Comparison of ENCODE assay signal across 32 cellular contexts in the genomic region with DNA sequence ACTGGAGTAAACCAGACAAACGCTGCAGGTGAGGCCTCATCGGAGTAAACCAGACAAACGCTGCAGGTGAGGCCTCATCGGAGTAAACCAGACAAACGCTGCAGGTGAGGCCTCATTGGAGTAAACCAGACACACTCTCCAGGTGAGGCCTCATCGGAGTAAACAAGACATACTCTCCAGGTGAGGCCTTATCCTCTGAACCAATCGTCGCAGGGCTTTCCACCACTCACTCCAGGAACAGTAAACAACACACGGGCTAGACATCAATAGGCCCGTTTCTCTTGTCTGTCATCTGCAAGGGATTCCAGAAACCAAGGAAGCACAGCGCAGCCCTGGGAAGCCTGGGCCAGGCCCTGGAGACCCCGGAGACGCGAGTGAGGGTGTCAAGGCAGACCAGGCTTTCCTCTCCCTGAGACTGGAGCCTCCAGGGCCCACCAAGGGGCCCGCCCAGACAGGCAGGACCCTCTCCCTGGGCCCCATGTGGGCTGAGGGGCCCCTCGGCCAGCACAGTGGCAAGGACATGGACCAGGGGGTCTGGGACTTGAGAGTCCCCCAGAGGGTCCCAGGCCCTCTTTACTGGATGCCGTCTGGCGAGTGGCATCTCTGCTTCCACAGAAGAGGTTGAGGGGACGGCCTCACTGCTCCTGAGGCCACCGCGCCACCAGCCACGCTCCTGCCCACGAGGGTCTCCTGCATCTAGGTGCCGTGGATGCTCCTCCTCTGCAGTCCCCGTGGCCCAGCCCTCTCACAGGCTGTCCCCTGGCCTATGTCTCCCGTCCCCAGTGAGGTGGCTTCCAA. TPM values are rescaled to one million over a fixed set of nuclear protein-coding genes. Genes with fewer than 3 reads are reported as not detected.
A peak's percentile ranks its signal among the peaks of the same experiment; 100 is the strongest.
DNase-seq lines count a peak whose midpoint lies in the region; ATAC-seq, FAIRE-seq and TF ChIP-seq lines count a peak whose summit lies in the region.
"Had no signal": no experiment of that assay in that cellular context is flagged by ENCODE, and none has a peak within 500 bp of the region (broad histone marks: within the 10 kb centered on the region; RNA-seq: fewer than 3 reads in every experiment).

No MANE protein-coding gene starts in this region.

- in situ Hi-C loops in HepG2 (cut with HindIII; ENCODE audit: extremely low pct_ligation_motif_present, low pct_unique_long_range_greater_than_20kb), result no loop called here

- ATAC-seq in HepG2 (no peak), right lobe of liver (no peak), HG02610 (IDR thresholded peaks at IDR 0.05; ENCODE audit: unreplicated experiment) (no peak), HG03135 (IDR thresholded peaks at IDR 0.05; ENCODE audit: unreplicated experiment) (no peak), WTC11 (no peak)
- ATAC-seq: activated CD4-positive, CD25-positive, alpha-beta regulatory T cell treated with anti-CD3 and anti-CD28 coated beads, Interleukin-2, amount 50 U/mL, for 24 hours; activated CD8-positive, alpha-beta T cell treated with anti-CD3 and anti-CD28 coated beads for 36 hours; GM12878; naive thymus-derived CD8-positive, alpha-beta T cell had no signal

- no peak overlapping the region for H3K4me3 ChIP-seq in HepG2 (replicated peaks in 1 of 3; ENCODE audit: insufficient read depth in 1 of 3, low read depth in 2 of 3, low read length in 3 of 3)
- no peak overlapping the region for H3K4me3 ChIP-seq in right lobe of liver
- no peak overlapping the region for H3K4me3 ChIP-seq in kidney (ENCODE audit: low read length in 2 of 2)
- H3K4me3 ChIP-seq: colonic mucosa, GM12878, stomach, tibial artery had no signal

- H3K36me3 ChIP-seq in HepG2 (replicated peaks in 1 of 2; ENCODE audit: control insufficient read depth in 1 of 2, insufficient read depth in 2 of 2, low read length in 2 of 2), result no peaks in the 10 kb centered on the region
- H3K36me3 ChIP-seq in right lobe of liver, result peaks cover 0 to 4% (median 0%) of the 10 kb centered on the region in 4 donors
- no peaks in the 10 kb centered on the region for H3K36me3 ChIP-seq in kidney (ENCODE audit: control insufficient read depth in 1 of 2, insufficient read depth in 2 of 2, low read length in 2 of 2)
- H3K36me3 ChIP-seq: colonic mucosa had no signal

- peaks cover 38% of the 10 kb centered on the region for H3K4me1 ChIP-seq in HepG2 (ENCODE audit: insufficient read depth, low read length)
- peaks cover 0 to 12% (median 6%) of the 10 kb centered on the region in 4 donors for H3K4me1 ChIP-seq in right lobe of liver
- H3K4me1 ChIP-seq in kidney (ENCODE audit: control insufficient read depth in 1 of 2, insufficient read depth in 1 of 2, low read depth in 1 of 2, low read length in 2 of 2), result no peaks in the 10 kb centered on the region
- H3K4me1 ChIP-seq: colonic mucosa had no signal

- H3K9me3 Mint-ChIP-seq in WTC11, result no peaks in the 10 kb centered on the region
- H3K9me3 Mint-ChIP-seq: activated CD8-positive, alpha-beta T cell treated with anti-CD3 and anti-CD28 coated beads for 36 hours; naive thymus-derived CD8-positive, alpha-beta T cell had no signal

- BruUV-seq in HepG2 (replicated peaks; lab: Mats Ljungman, UMichigan), result no TSS peak

- no peak overlapping the region for H3K27ac Mint-ChIP-seq in WTC11
- H3K27ac Mint-ChIP-seq: activated CD8-positive, alpha-beta T cell treated with anti-CD3 and anti-CD28 coated beads for 36 hours; activated naive CD8-positive, alpha-beta T cell had no signal

- no peak for FAIRE-seq in HepG2 (lab: Jason Lieb, UNC)
- FAIRE-seq in kidney (lab: Jason Lieb, UNC), result no peak
- FAIRE-seq: bronchial epithelial cell, GM12878 had no signal

- no peak overlapping the region for H2AFZ ChIP-seq in HepG2 (ENCODE audit: low read length)

- CTCF ChIA-PET in HepG2 (lab: Yijun Ruan, JAX; ENCODE audit: low intra/inter-chr PET ratio, low total read pairs), result no interaction called here
- CTCF ChIA-PET in WTC11 (lab: Charles Lee), result no interaction called here

- H4K20me1 ChIP-seq in HepG2 (ENCODE audit: insufficient read depth, low read length), result no peaks in the 10 kb centered on the region

- no peak overlapping the region for H3K4me3 Mint-ChIP-seq in WTC11
- H3K4me3 Mint-ChIP-seq: activated CD8-positive, alpha-beta T cell treated with anti-CD3 and anti-CD28 coated beads for 36 hours; activated naive CD8-positive, alpha-beta T cell; naive thymus-derived CD8-positive, alpha-beta T cell had no signal

- intact Hi-C loops in HepG2 (cut with micrococcal nuclease; ENCODE audit: unreplicated experiment), result no loop called here
- intact Hi-C loops in right lobe of liver (cut with DNase I), result no loop called here
- intact Hi-C loops in kidney (cut with DNase I), result no loop called here

- TF ChIP-seq EP300 in HepG2 (IDR thresholded peaks at IDR 0.05; ENCODE audit: low read depth in 2 of 2, low read length in 2 of 2), result no peak
- TF ChIP-seq EP300 in HepG2 (CRISPR knock-in tag; IDR thresholded peaks at IDR 0.05; ENCODE audit: borderline replicate concordance), result no peak

- H3K36me3 Mint-ChIP-seq in WTC11, result no peaks in the 10 kb centered on the region
- H3K36me3 Mint-ChIP-seq: activated naive CD8-positive, alpha-beta T cell; naive thymus-derived CD8-positive, alpha-beta T cell had no signal

- no peak overlapping the region for H3K4me2 ChIP-seq in HepG2 (ENCODE audit: low read depth, low read length)

- no peak overlapping the region for H3K27ac ChIP-seq in HepG2 (ENCODE audit: extremely low read length, insufficient read depth, low read length)
- H3K27ac ChIP-seq in right lobe of liver, result no peak overlapping the region
- no peak overlapping the region for H3K27ac ChIP-seq in kidney (ENCODE audit: low read depth in 2 of 2, low read length in 2 of 2)
- H3K27ac ChIP-seq: colonic mucosa, HL-60, stomach, tibial artery had no signal

- TF ChIP-seq CTCF in HepG2 (CRISPR knock-in tag; IDR thresholded peaks at IDR 0.05), result no peak
- no peak for TF ChIP-seq CTCF in right lobe of liver (IDR thresholded peaks at IDR 0.05)
- no peak for TF ChIP-seq CTCF in kidney (IDR thresholded peaks at IDR 0.05; ENCODE audit: borderline replicate concordance, extremely low read depth, insufficient read depth)
- no peak for TF ChIP-seq CTCF in WTC11 (IDR thresholded peaks at IDR 0.05)

- TF ChIP-seq POLR2A in HepG2 (IDR thresholded peaks at IDR 0.05; ENCODE audit: insufficient read depth in 1 of 2, low read depth in 2 of 2, low read length in 2 of 2), result no peak
- no peak for TF ChIP-seq POLR2A in right lobe of liver (IDR thresholded peaks at IDR 0.05)

- no peaks in the 10 kb centered on the region for H3K79me2 ChIP-seq in HepG2 (ENCODE audit: insufficient read depth, low read length)

- WGBS in HepG2 (ENCODE audit: low lambda C conversion rate), result 61% methylated on average over 12 of the region's 26 CpGs
- WGBS in right lobe of liver (ENCODE audit: insufficient coverage, low coverage, low lambda C conversion rate, missing lambda C conversion rate), result 83% methylated on average over 6 of the region's 26 CpGs

- H3K27me3 ChIP-seq in HepG2 (ENCODE audit: control insufficient read depth in 1 of 2, insufficient read depth in 2 of 2, low read length in 2 of 2) (peaks cover 10 to 52% of the 10 kb centered on the region in 2 experiments), right lobe of liver (no peaks in the 10 kb centered on the region)
- H3K27me3 ChIP-seq: colonic mucosa, stomach, tibial artery had no signal

- H3K9ac ChIP-seq in HepG2 (ENCODE audit: insufficient read depth, low read depth, low read length), result no peak overlapping the region
- H3K9ac ChIP-seq in kidney (ENCODE audit: low read length in 2 of 2), result no peak overlapping the region

- POLR2A ChIA-PET in HepG2 (lab: Yijun Ruan, JAX), result no interaction called here
- POLR2A ChIA-PET in WTC11 (lab: Charles Lee), result no interaction called here

- no peaks in the 10 kb centered on the region for H3K4me1 Mint-ChIP-seq in WTC11

- H3K9me3 ChIP-seq in HepG2 (ENCODE audit: low read length) (no peaks in the 10 kb centered on the region), right lobe of liver (no peaks in the 10 kb centered on the region), kidney (ENCODE audit: control insufficient read depth in 1 of 2, low read length in 2 of 2) (no peaks in the 10 kb centered on the region)
- H3K9me3 ChIP-seq: colonic mucosa, stomach, tibial artery had no signal

- no peak for TF ChIP-seq RAD21 in HepG2 (CRISPR knock-in tag; IDR thresholded peaks at IDR 0.05)

- DNase-seq in HepG2 (ENCODE audit: low spot score), result no peak
- DNase-seq in right lobe of liver, result no peak
- peak; percentile 58 for DNase-seq in NCI-H2029 treated with DMSO at 0.1 percent for 48 hours (lab: John Stamatoyannopoulos, UW)
- DNase-seq in kidney, result peak; percentile 69
- DNase-seq in WTC11 (ENCODE audit: low spot score), result no peak
- DNase-seq: activated CD8-positive, alpha-beta T cell treated with anti-CD3 and anti-CD28 coated beads for 36 hours; anterior cingulate cortex; C1 segment of cervical spinal cord; Calu3; colonic mucosa; effector CD8-positive, alpha-beta T cell; EL; erythroblast; islet precursor cell; midbrain; naive thymus-derived CD8-positive, alpha-beta T cell; NCI-H1694; NCI-H2227 treated with DMSO at 0.1 percent for 48 hours; occipital lobe; SHP77; stomach; T1000; tibial artery had no signal

- H3K27me3 Mint-ChIP-seq in WTC11 (ENCODE audit: low read depth), result no peaks in the 10 kb centered on the region
- H3K27me3 Mint-ChIP-seq: activated CD8-positive, alpha-beta T cell treated with anti-CD3 and anti-CD28 coated beads for 36 hours; activated naive CD8-positive, alpha-beta T cell; naive thymus-derived CD8-positive, alpha-beta T cell had no signal

RNA-seq across cellular contexts. Expression of a gene that starts 26.4 kb away (rescaled TPM):
- 38.3 and 44.3 TPM in 2 replicates for total RNA-seq in HepG2 (2016; rRNA removed; fragmentation: Illumina TruSeq; extraction: Trizol)
- 35.6 and 45.0 TPM in 2 replicates for total RNA-seq in HepG2 (2016; cell fraction: cytosol; rRNA removed; fragmentation: Illumina TruSeq; extraction: Trizol; ENCODE audit: low read depth)
- 31.9 and 43.2 TPM in 2 replicates for total RNA-seq in HepG2 (2016; cell fraction: insoluble cytoplasmic fraction; rRNA removed; fragmentation: Illumina TruSeq; extraction: Trizol)
- total RNA-seq in HepG2 (2016; cell fraction: membrane; rRNA removed; fragmentation: Illumina TruSeq; extraction: Trizol), result 88.7 and 95.2 TPM in 2 replicates
- 47.8 and 56.5 TPM in 2 replicates for total RNA-seq in HepG2 (2016; cell fraction: nucleus; rRNA removed; fragmentation: Illumina TruSeq; extraction: Trizol)
- 183 and 271 TPM in 2 replicates for polyA plus RNA-seq in HepG2 (2011; rRNA removed)
- polyA plus RNA-seq in HepG2 (2011; cell fraction: cytosol; rRNA removed), result 147 and 184 TPM in 2 replicates
- 1,153 and 1,227 TPM in 2 replicates for polyA plus RNA-seq in HepG2 (2011; cell fraction: nucleus; rRNA removed)
- 143 and 184 TPM in 2 replicates for polyA plus RNA-seq in HepG2 (2012)
- 80.1 and 97.0 TPM in 2 replicates for polyA plus RNA-seq in HepG2 (2016; cell fraction: cytosol; fragmentation: Illumina TruSeq; extraction: Trizol; ENCODE audit: low read depth)
- polyA plus RNA-seq in HepG2 (2016; cell fraction: insoluble cytoplasmic fraction; fragmentation: Illumina TruSeq; extraction: Trizol; ENCODE audit: low read depth), result 62.3 and 80.0 TPM in 2 replicates
- polyA plus RNA-seq in HepG2 (2016; cell fraction: membrane; fragmentation: Illumina TruSeq; extraction: Trizol; ENCODE audit: low read depth), result 159 and 160 TPM in 2 replicates
- 179 and 193 TPM in 2 replicates for polyA plus RNA-seq in HepG2 (2016; cell fraction: nucleus; fragmentation: Illumina TruSeq; extraction: Trizol; ENCODE audit: insufficient read depth, low read depth)
- 64.9 and 155 TPM in 2 replicates for polyA minus RNA-seq in HepG2 (2011; rRNA and poly(A)+ RNA removed; ENCODE audit: low replicate concordance)
- 76.5 and 105 TPM in 2 replicates for polyA minus RNA-seq in HepG2 (2011; cell fraction: cytosol; rRNA and poly(A)+ RNA removed)
- 147 and 159 TPM in 2 replicates for polyA minus RNA-seq in HepG2 (2011; cell fraction: nucleus; rRNA and poly(A)+ RNA removed)
- total RNA-seq in right lobe of liver, result 10 to 100 TPM; 15.6 to 55.4 (median 20.1) TPM
- total RNA-seq in kidney, result 49.5 TPM
- 32.7 TPM for polyA plus RNA-seq in kidney (ENCODE audit: insufficient read depth, low read depth, low replicate concordance)
- 61.6 to 63.7 TPM (median 61.9 TPM) in 3 replicates for total RNA-seq in WTC11 (2021)

RNA-seq across cellular contexts. Expression of a gene that starts 44.4 kb away (rescaled TPM):
- total RNA-seq in HepG2 (2016; rRNA removed; fragmentation: Illumina TruSeq; extraction: Trizol), result 0.21 and 0.44 TPM in 2 replicates
- total RNA-seq in HepG2 (2016; cell fraction: cytosol; rRNA removed; fragmentation: Illumina TruSeq; extraction: Trizol; ENCODE audit: low read depth), result 0.09 and 0.20 TPM in 2 replicates
- 0.33 and 0.43 TPM in 2 replicates for total RNA-seq in HepG2 (2016; cell fraction: insoluble cytoplasmic fraction; rRNA removed; fragmentation: Illumina TruSeq; extraction: Trizol)
- 0.21 and 0.37 TPM in 2 replicates for total RNA-seq in HepG2 (2016; cell fraction: membrane; rRNA removed; fragmentation: Illumina TruSeq; extraction: Trizol)
- 0.28 and 0.34 TPM in 2 replicates for total RNA-seq in HepG2 (2016; cell fraction: nucleus; rRNA removed; fragmentation: Illumina TruSeq; extraction: Trizol)
- polyA plus RNA-seq in HepG2 (2011; rRNA removed), result 0.26 and 0.38 TPM in 2 replicates
- 0.21 and 0.30 TPM in 2 replicates for polyA plus RNA-seq in HepG2 (2011; cell fraction: cytosol; rRNA removed)
- polyA plus RNA-seq in HepG2 (2011; cell fraction: nucleus; rRNA removed), result 3.0 and 3.2 TPM in 2 replicates
- polyA plus RNA-seq in HepG2 (2012), result 0.35 and 0.44 TPM in 2 replicates
- 0.05 and 0.14 TPM in 2 replicates for polyA plus RNA-seq in HepG2 (2016; cell fraction: cytosol; fragmentation: Illumina TruSeq; extraction: Trizol; ENCODE audit: low read depth)
- 0.25 TPM in 1 of 2 replicates, not detected in the other for polyA plus RNA-seq in HepG2 (2016; cell fraction: insoluble cytoplasmic fraction; fragmentation: Illumina TruSeq; extraction: Trizol; ENCODE audit: low read depth)
- polyA plus RNA-seq in HepG2 (2016; cell fraction: membrane; fragmentation: Illumina TruSeq; extraction: Trizol; ENCODE audit: low read depth), result 0.08 and 0.15 TPM in 2 replicates
- polyA plus RNA-seq in HepG2 (2016; cell fraction: nucleus; fragmentation: Illumina TruSeq; extraction: Trizol; ENCODE audit: insufficient read depth, low read depth), result 0.79 and 0.97 TPM in 2 replicates
- 0.26 TPM in 1 of 2 replicates, not detected in the other for polyA minus RNA-seq in HepG2 (2011; rRNA and poly(A)+ RNA removed; ENCODE audit: low replicate concordance)
- not detected in 2 replicates for polyA minus RNA-seq in HepG2 (2011; cell fraction: cytosol; rRNA and poly(A)+ RNA removed)
- polyA minus RNA-seq in HepG2 (2011; cell fraction: nucleus; rRNA and poly(A)+ RNA removed), result 0.26 and 0.37 TPM in 2 replicates
- total RNA-seq in right lobe of liver, result 10 to 100 TPM in 2 of 6 experiments, 1 to 10 TPM in 4; 3.3 to 11.5 (median 7.5) TPM
- total RNA-seq in kidney, result 5.2 TPM
- polyA plus RNA-seq in kidney (ENCODE audit: insufficient read depth, low read depth, low replicate concordance), result 5.0 TPM
- 2.0 to 2.5 TPM (median 2.3 TPM) in 3 replicates for total RNA-seq in WTC11 (2021)
- total RNA-seq: activated CD8-positive, alpha-beta T cell treated with anti-CD3 and anti-CD28 coated beads for 36 hours; bronchial epithelial cell; GM12878; lower leg skin; naive thymus-derived CD8-positive, alpha-beta T cell; skeletal muscle tissue had no signal
- polyA plus RNA-seq: GM12878; naive thymus-derived CD8-positive, alpha-beta T cell had no signal

Comparison
In these comparisons a context has a peak if more than half of its experiments do, and no peak if none do; other contexts are left out.
1. DNase-seq: peak in NCI-H2029 treated with DMSO at 0.1 percent for 48 hours (single experiment) and kidney (single experiment); none in HepG2 (single experiment), right lobe of liver (0 of 3) and WTC11 (single experiment).